Comparison of ENCODE assay signal across 8 cellular contexts in genomic region chr2:46984642-46985476, GRCh38. TPM values are rescaled to one million over a fixed set of nuclear protein-coding genes. Genes with fewer than 3 reads are reported as not detected.
DNase-seq lines count a peak whose midpoint lies in the region; ATAC-seq and TF ChIP-seq lines count a peak whose summit lies in the region.

No MANE protein-coding gene starts in this region.

- H4K20me1 ChIP-seq in neural progenitor cell (ENCODE audit: low read depth), result peaks cover 5% of the 10 kb centered on the region

- WGBS in upper lobe of left lung, 2 donors, result 51 to 53% methylated on average over 12 of the region's 12 CpGs

- no peak overlapping the region for H3K4me2 ChIP-seq in neural progenitor cell

- peaks cover 7 to 62% (median 37%) of the 10 kb centered on the region in 4 donors for H3K4me1 Mint-ChIP-seq in CD4-positive, CD25-positive, alpha-beta regulatory T cell
- peaks cover 54% of the 10 kb centered on the region for H3K4me1 Mint-ChIP-seq in neural progenitor cell

- H3K9ac ChIP-seq in neural progenitor cell, result no peak overlapping the region

- peak in 2 of 3 donors; percentile 11 to 91 for DNase-seq in CD4-positive, CD25-positive, alpha-beta regulatory T cell
- peak; percentile 90 to 91 for DNase-seq in HL-60 (ENCODE audit: low read depth in 1 of 2, low spot score in 1 of 2)
- peak; percentile 45 for DNase-seq in activated CD4-positive, CD25-positive, alpha-beta regulatory T cell treated with anti-CD3 and anti-CD28 coated beads, Interleukin-2, amount 50 U/mL, for 72 hours
- peak; percentile 72 for DNase-seq in epidermal melanocyte (ENCODE audit: insufficient read length, low spot score)
- no peak for DNase-seq in neural progenitor cell (ENCODE audit: low spot score)
- DNase-seq in upper lobe of left lung, result peak in 1 of 2 donors; percentile 90

- H3K4me1 ChIP-seq in CD4-positive, CD25-positive, alpha-beta regulatory T cell (ENCODE audit: control insufficient read depth, insufficient read depth, low read length, poor library complexity, severe bottlenecking), result peaks cover 56% of the 10 kb centered on the region
- peaks cover 30% of the 10 kb centered on the region for H3K4me1 ChIP-seq in neural progenitor cell
- peaks cover 63 to 69% (median 66%) of the 10 kb centered on the region in 4 donors for H3K4me1 ChIP-seq in upper lobe of left lung

- H3K36me3 ChIP-seq in CD4-positive, CD25-positive, alpha-beta regulatory T cell (ENCODE audit: control insufficient read depth, insufficient read depth, low read length), result peaks cover 37% of the 10 kb centered on the region
- H3K36me3 ChIP-seq in neural progenitor cell, result no peaks in the 10 kb centered on the region
- peaks cover 0 to 12% (median 3%) of the 10 kb centered on the region in 4 donors for H3K36me3 ChIP-seq in upper lobe of left lung

- H3F3A ChIP-seq in neural progenitor cell (ENCODE audit: low read depth), result peaks cover 8% of the 10 kb centered on the region

- ATAC-seq in CD4-positive, CD25-positive, alpha-beta regulatory T cell (ENCODE audit: low read depth in 2 of 2), result peak; percentile 66 to 71
- peak; percentile 53 for ATAC-seq in GM19452 (IDR thresholded peaks at IDR 0.05; ENCODE audit: unreplicated experiment)
- ATAC-seq in upper lobe of left lung (ENCODE audit: low FRiP score in 2 of 2), result peak; percentile 61 to 81
- ATAC-seq in GM18861 (IDR thresholded peaks at IDR 0.05; ENCODE audit: unreplicated experiment), result no peak

- TF ChIP-seq CTCF in HL-60 (IDR thresholded peaks at IDR 0.05; ENCODE audit: insufficient read depth, low read length) (no peak), neural progenitor cell (IDR thresholded peaks at IDR 0.05) (no peak), upper lobe of left lung (IDR thresholded peaks at IDR 0.05) (no peak)

- H3K4me3 Mint-ChIP-seq in CD4-positive, CD25-positive, alpha-beta regulatory T cell, result peak overlapping the region; percentile 67 to 91 (median 75)
- no peak overlapping the region for H3K4me3 Mint-ChIP-seq in neural progenitor cell

- no peaks in the 10 kb centered on the region for H3K9me3 Mint-ChIP-seq in CD4-positive, CD25-positive, alpha-beta regulatory T cell
- H3K9me3 Mint-ChIP-seq in neural progenitor cell, result no peaks in the 10 kb centered on the region

- TF ChIP-seq POLR2A in upper lobe of left lung (IDR thresholded peaks at IDR 0.05), result peak in 1 of 4 donors; percentile 34

- H3K79me2 ChIP-seq in neural progenitor cell (ENCODE audit: low read depth), result no peaks in the 10 kb centered on the region

- no peaks in the 10 kb centered on the region for H3K27me3 ChIP-seq in CD4-positive, CD25-positive, alpha-beta regulatory T cell (ENCODE audit: control insufficient read depth, insufficient read depth, low read length)
- no peaks in the 10 kb centered on the region for H3K27me3 ChIP-seq in HL-60 (ENCODE audit: insufficient read depth, poor library complexity, severe bottlenecking)
- no peaks in the 10 kb centered on the region for H3K27me3 ChIP-seq in neural progenitor cell
- H3K27me3 ChIP-seq in upper lobe of left lung, result no peaks in the 10 kb centered on the region

- peak in 1 of 4 donors; percentile 60 for TF ChIP-seq EP300 in upper lobe of left lung (IDR thresholded peaks at IDR 0.05)

- H3K36me3 Mint-ChIP-seq in CD4-positive, CD25-positive, alpha-beta regulatory T cell, result peaks cover 6% of the 10 kb centered on the region
- no peaks in the 10 kb centered on the region for H3K36me3 Mint-ChIP-seq in neural progenitor cell

- peak overlapping the region; percentile 96 to 99 (median 96) for H3K27ac Mint-ChIP-seq in CD4-positive, CD25-positive, alpha-beta regulatory T cell
- peak overlapping the region; percentile 89 for H3K27ac Mint-ChIP-seq in neural progenitor cell

- no peaks in the 10 kb centered on the region for H3K27me3 Mint-ChIP-seq in CD4-positive, CD25-positive, alpha-beta regulatory T cell
- H3K27me3 Mint-ChIP-seq in neural progenitor cell (ENCODE audit: insufficient read depth, low read depth), result no peaks in the 10 kb centered on the region

- H3K27ac ChIP-seq in CD4-positive, CD25-positive, alpha-beta regulatory T cell (ENCODE audit: insufficient read depth, low read length, poor library complexity, severe bottlenecking), result peak overlapping the region; percentile 69
- H3K27ac ChIP-seq in HL-60 (replicated peaks) (peak overlapping the region; percentile 81), neural progenitor cell (no peak overlapping the region), upper lobe of left lung (peak overlapping the region; percentile 75 to 88 (median 83))

- H3K9me3 ChIP-seq in CD4-positive, CD25-positive, alpha-beta regulatory T cell (ENCODE audit: control insufficient read depth in 2 of 2, low read length in 2 of 2), result no peaks in the 10 kb centered on the region
- H3K9me3 ChIP-seq in neural progenitor cell (ENCODE audit: low read depth) (no peaks in the 10 kb centered on the region), upper lobe of left lung (no peaks in the 10 kb centered on the region)

- peak overlapping the region; percentile 32 for H3K4me3 ChIP-seq in CD4-positive, CD25-positive, alpha-beta regulatory T cell (ENCODE audit: low read depth, low read length)
- H3K4me3 ChIP-seq in HL-60 (replicated peaks; ENCODE audit: insufficient read depth, low read length) (no peak overlapping the region), neural progenitor cell (no peak overlapping the region), upper lobe of left lung (no peak overlapping the region)

- H2AFZ ChIP-seq in neural progenitor cell (replicated peaks), result no peak overlapping the region

RNA-seq across cellular contexts. Expression of gene TTC7A, which starts 43.8 kb away (rescaled TPM):
- total RNA-seq in CD4-positive, CD25-positive, alpha-beta regulatory T cell, result 65.0 TPM
- polyA plus RNA-seq in CD4-positive, CD25-positive, alpha-beta regulatory T cell, result 10 to 100 TPM; 14.5 to 18.3 (median 16.6) TPM
- 15.5 and 16.5 TPM in 2 replicates for total RNA-seq in neural progenitor cell (ENCODE audit: low replicate concordance)
- total RNA-seq in upper lobe of left lung, result 100 to 1,000 TPM in 2 of 6 donors, 10 to 100 TPM in 4; 64.0 to 119 (median 80.0) TPM
